Comparison of ENCODE assay signal across 8 cellular contexts in the genomic region with DNA sequence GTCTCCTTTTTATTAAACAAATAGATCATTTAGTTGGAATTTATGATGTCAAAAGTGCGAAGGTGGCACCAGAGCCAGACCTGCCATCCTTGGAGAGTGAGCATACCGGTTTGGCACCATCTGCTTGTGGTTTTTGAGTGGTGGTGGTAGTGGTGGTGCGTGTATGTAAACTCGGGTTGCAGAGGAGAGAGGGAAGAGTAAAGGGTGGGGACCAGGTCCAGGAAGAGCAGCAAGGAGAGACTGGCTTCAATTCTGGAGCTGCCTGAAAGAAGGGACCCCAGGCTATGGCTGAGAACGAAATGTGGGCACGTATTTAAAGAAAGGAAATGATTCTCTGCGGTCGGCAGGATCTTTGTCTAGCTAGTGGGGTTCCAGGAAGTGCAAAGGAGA. TPM values are rescaled to one million over a fixed set of nuclear protein-coding genes. Genes with fewer than 3 reads are reported as not detected.
A peak's percentile ranks its signal among the peaks of the same experiment; 100 is the strongest.
DNase-seq lines count a peak whose midpoint lies in the region; ATAC-seq and TF ChIP-seq lines count a peak whose summit lies in the region.

No MANE protein-coding gene starts in this region.

- no peak overlapping the region for H3K18ac ChIP-seq in mesendoderm (ENCODE audit: low read length)

- peak overlapping the region; percentile 76 for H3K27ac Mint-ChIP-seq in activated CD4-positive, alpha-beta memory T cell treated with anti-CD3 and anti-CD28 coated beads, Interleukin-2, amount 10 ng/mL, durations not matched to agents 7 days and 5 days

- no peaks in the 10 kb centered on the region for H4K20me1 ChIP-seq in MM.1S (ENCODE audit: insufficient read depth, low read length)

- H3F3A ChIP-seq in MM.1S (ENCODE audit: insufficient read depth, low read length): no peaks in the 10 kb centered on the region

- peaks cover 41% of the 10 kb centered on the region for H3K27me3 ChIP-seq in MM.1S (replicated peaks; ENCODE audit: insufficient read depth, low read length)
- peaks cover 1% of the 10 kb centered on the region for H3K27me3 ChIP-seq in mesendoderm (ENCODE audit: insufficient read depth, low read length, poor library complexity)

- peaks cover 16% of the 10 kb centered on the region for H3K36me3 Mint-ChIP-seq in activated CD4-positive, alpha-beta memory T cell treated with anti-CD3 and anti-CD28 coated beads, Interleukin-2, amount 10 ng/mL, durations not matched to agents 7 days and 5 days (ENCODE audit: low read depth)

- H2BK5ac ChIP-seq in mesendoderm (ENCODE audit: low read length): no peak overlapping the region

- H3K4ac ChIP-seq in mesendoderm (ENCODE audit: low read depth, low read length): no peak overlapping the region

- peak overlapping the region; percentile 39; the same call in 1 of the 2 replicates for H3K4me2 ChIP-seq in MM.1S (ENCODE audit: low read depth, low read length)
- peak overlapping the region; percentile 34 for H3K4me2 ChIP-seq in mesendoderm (ENCODE audit: low read length)

- peak overlapping the region; percentile 59; the same call in 1 of the 2 replicates for H3K4me3 ChIP-seq in MM.1S (ENCODE audit: low read length)
- no peak overlapping the region for H3K4me3 ChIP-seq in mesendoderm (ENCODE audit: low read length)

- H3K27me3 Mint-ChIP-seq in activated CD4-positive, alpha-beta memory T cell treated with anti-CD3 and anti-CD28 coated beads, Interleukin-2, amount 10 ng/mL, durations not matched to agents 7 days and 5 days: no peaks in the 10 kb centered on the region

- H4K5ac ChIP-seq in mesendoderm (ENCODE audit: low read length): no peak overlapping the region

- no peaks in the 10 kb centered on the region for H3K36me3 ChIP-seq in MM.1S (replicated peaks; ENCODE audit: insufficient read depth, low read length)
- H3K36me3 ChIP-seq in mesendoderm (ENCODE audit: control insufficient read depth, insufficient read depth, low read length): no peaks in the 10 kb centered on the region

- DNase-seq in COR-L47 (lab: John Stamatoyannopoulos, UW) (peak; percentile 21), MM.1S (no peak), mesendoderm (no peak), substantia nigra (lab: John Stamatoyannopoulos, UW) (no peak)
- DNase-seq in activated CD4-positive, alpha-beta memory T cell treated with anti-CD3 and anti-CD28 coated beads, Interleukin-2, amount 10 ng/mL, durations not matched to agents 7 days and 5 days: no peak
- DNase-seq in activated CD4-positive, alpha-beta T cell treated with anti-CD3 and anti-CD28 coated beads for 4 hours: no peak

- H3K9me3 ChIP-seq in MM.1S (replicated peaks; ENCODE audit: insufficient read depth, low read length): no peaks in the 10 kb centered on the region

- H3K9ac ChIP-seq in MM.1S (ENCODE audit: low read length) (no peak overlapping the region), mesendoderm (ENCODE audit: low read length) (no peak overlapping the region)

- no peaks in the 10 kb centered on the region for H3K9me3 Mint-ChIP-seq in activated CD4-positive, alpha-beta memory T cell treated with anti-CD3 and anti-CD28 coated beads, Interleukin-2, amount 10 ng/mL, durations not matched to agents 7 days and 5 days

- no peak overlapping the region for H2AFZ ChIP-seq in MM.1S (ENCODE audit: low read length)

- no CpG with 5 or more reads among the region's 8 CpGs for WGBS in mesendoderm (ENCODE audit: extremely low coverage, insufficient coverage, low lambda C conversion rate)

- no peak overlapping the region for H4K8ac ChIP-seq in mesendoderm (ENCODE audit: low read depth, low read length)

- H3K79me2 ChIP-seq in MM.1S (ENCODE audit: low read length): no peaks in the 10 kb centered on the region
- H3K79me2 ChIP-seq in mesendoderm (ENCODE audit: control insufficient read depth, insufficient read depth, low read length): no peaks in the 10 kb centered on the region

- peaks cover 39% of the 10 kb centered on the region for H3K4me1 Mint-ChIP-seq in activated CD4-positive, alpha-beta memory T cell treated with anti-CD3 and anti-CD28 coated beads, Interleukin-2, amount 10 ng/mL, durations not matched to agents 7 days and 5 days

- ATAC-seq in HG03097 (IDR thresholded peaks at IDR 0.05; ENCODE audit: low FRiP score, unreplicated experiment) (no peak), HG03469 (IDR thresholded peaks at IDR 0.05; ENCODE audit: unreplicated experiment) (no peak)

- H3K23ac ChIP-seq in mesendoderm (ENCODE audit: low read length): no peak overlapping the region

- CTCF ChIA-PET in activated CD4-positive, alpha-beta memory T cell treated with anti-CD3 and anti-CD28 coated beads, Interleukin-2, amount 10 ng/mL, durations not matched to agents 7 days and 5 days (lab: Charles Lee): interaction anchor here (1.0 to 2.9 kb wide), 6 partner anchors 11 to 56 kb away, joined by 3 to 17 read pairs (median 10); no protein-coding TSS in a partner anchor

- no peak overlapping the region for H2BK120ac ChIP-seq in mesendoderm (ENCODE audit: low read depth, low read length)

- H2AK5ac ChIP-seq in mesendoderm (ENCODE audit: low read length): no peak overlapping the region

- no peak overlapping the region for H2BK15ac ChIP-seq in mesendoderm (replicated peaks; ENCODE audit: low read depth)

- H3K56ac ChIP-seq in mesendoderm (ENCODE audit: low read length): no peak overlapping the region

- POLR2A ChIA-PET in activated CD4-positive, alpha-beta memory T cell treated with anti-CD3 and anti-CD28 coated beads, Interleukin-2, amount 10 ng/mL, durations not matched to agents 7 days and 5 days (lab: Charles Lee): interaction anchor here (0.9 to 3.6 kb wide), 8 partner anchors 9 to 285 kb away, joined by 3 to 17 read pairs (median 8); a partner anchor contains a TSS

- no peaks in the 10 kb centered on the region for H3K9me2 ChIP-seq in MM.1S (replicated peaks; ENCODE audit: insufficient read depth, low read length)

- TF ChIP-seq CTCF in MM.1S (IDR thresholded peaks at IDR 0.05; ENCODE audit: low read length): no peak

- no peak overlapping the region for H3K27ac ChIP-seq in MM.1S (ENCODE audit: low read length)
- H3K27ac ChIP-seq in mesendoderm (ENCODE audit: low read depth, low read length): no peak overlapping the region
- no peak overlapping the region for H3K27ac ChIP-seq in substantia nigra (ENCODE audit: low read depth, low read length, poor library complexity, severe bottlenecking)

- H3K4me1 ChIP-seq in MM.1S (ENCODE audit: low read length) (no peaks in the 10 kb centered on the region), mesendoderm (ENCODE audit: control insufficient read depth, low read depth, low read length) (no peaks in the 10 kb centered on the region)

- peak overlapping the region; percentile 87 for H3K4me3 Mint-ChIP-seq in activated CD4-positive, alpha-beta memory T cell treated with anti-CD3 and anti-CD28 coated beads, Interleukin-2, amount 10 ng/mL, durations not matched to agents 7 days and 5 days

- H3K79me1 ChIP-seq in mesendoderm (ENCODE audit: low read length): no peaks in the 10 kb centered on the region

RNA-seq across cellular contexts. Expression of a gene that starts 0.5 kb away (rescaled TPM):
- total RNA-seq in activated CD4-positive, alpha-beta memory T cell treated with anti-CD3 and anti-CD28 coated beads, Interleukin-2, amount 10 ng/mL, durations not matched to agents 7 days and 5 days: 10 to 100 TPM; 10.5 to 11.2 TPM
- 0.01 TPM for polyA plus RNA-seq in mesendoderm (2013, experiment 1 of 2)
- 0.03 TPM for polyA plus RNA-seq in mesendoderm (2013, experiment 2 of 2)
